In genomic region chr18:12840382-12840781, GRCh38 we compare ENCODE assay signal across 12 cellular contexts. TPM values are rescaled to one million over a fixed set of nuclear protein-coding genes. Genes with fewer than 3 reads are reported as not detected.
DNase-seq lines count a peak whose midpoint lies in the region; TF ChIP-seq lines count a peak whose summit lies in the region.
"Had no signal": no experiment of that assay in that cellular context is flagged by ENCODE, and none has a peak within 500 bp of the region (broad histone marks: within the 10 kb centered on the region; RNA-seq: fewer than 3 reads in every experiment).

No MANE protein-coding gene starts in this region.

- no peak overlapping the region for H2AFZ ChIP-seq in OCI-LY1 (ENCODE audit: low read length)
- H2AFZ ChIP-seq: GM23248, parathyroid adenoma had no signal

- H3K27ac ChIP-seq in OCI-LY1 (ENCODE audit: low read depth, low read length, poor library complexity, severe bottlenecking), result peak overlapping the region; percentile 72
- peak overlapping the region; percentile 35 for H3K27ac ChIP-seq in effector memory CD4-positive, alpha-beta T cell (ENCODE audit: insufficient read depth, low read length, poor library complexity, severe bottlenecking)
- H3K27ac ChIP-seq in stomach, result peak overlapping the region in 4 of 5 donors; percentile 73 to 90 (median 84)
- H3K27ac ChIP-seq: parathyroid adenoma, testis had no signal

- no peaks in the 10 kb centered on the region for H3K9me3 Mint-ChIP-seq in activated naive CD4-positive, alpha-beta T cell treated with anti-CD3 and anti-CD28 coated beads for 36 hours

- H3K27me3 ChIP-seq in OCI-LY1 (ENCODE audit: insufficient read depth, low read length) (no peaks in the 10 kb centered on the region), stomach (no peaks in the 10 kb centered on the region)
- H3K27me3 ChIP-seq in effector memory CD4-positive, alpha-beta T cell (replicated peaks; ENCODE audit: control insufficient read depth, insufficient read depth, low read length, poor library complexity, severe bottlenecking), result no peaks in the 10 kb centered on the region
- H3K27me3 ChIP-seq: testis had no signal

- H3K4me3 Mint-ChIP-seq in activated naive CD4-positive, alpha-beta T cell treated with anti-CD3 and anti-CD28 coated beads for 36 hours, result no peak overlapping the region

- H3F3A ChIP-seq in OCI-LY1 (ENCODE audit: insufficient read depth, low read length), result no peaks in the 10 kb centered on the region

- H3K36me3 Mint-ChIP-seq in activated naive CD4-positive, alpha-beta T cell treated with anti-CD3 and anti-CD28 coated beads for 36 hours (ENCODE audit: low read depth), result peaks cover 19% of the 10 kb centered on the region

- intact Hi-C loops in activated naive CD4-positive, alpha-beta T cell treated with anti-CD3 and anti-CD28 coated beads for 36 hours (cut with micrococcal nuclease), result no loop called here
- intact Hi-C loops in stomach (cut with DNase I; ENCODE audit: low total_unique reads), result no loop called here

- H3K27me3 Mint-ChIP-seq in activated naive CD4-positive, alpha-beta T cell treated with anti-CD3 and anti-CD28 coated beads for 36 hours (ENCODE audit: low read depth), result no peaks in the 10 kb centered on the region

- H3K79me2 ChIP-seq in OCI-LY1 (ENCODE audit: insufficient read depth, low read length), result peaks cover 21% of the 10 kb centered on the region

- CTCF ChIA-PET in activated naive CD4-positive, alpha-beta T cell treated with anti-CD3 and anti-CD28 coated beads for 36 hours (lab: Charles Lee), result interaction anchor here (1.1 kb wide), 1 partner anchor 10 kb away, joined by 3 read pairs; no protein-coding TSS in a partner anchor

- no peak overlapping the region for H3K9ac ChIP-seq in OCI-LY1 (ENCODE audit: low read length)
- H3K9ac ChIP-seq: parathyroid adenoma had no signal

- TF ChIP-seq CTCF in OCI-LY1 (IDR thresholded peaks at IDR 0.05; ENCODE audit: low read length) (no peak), stomach (IDR thresholded peaks at IDR 0.05) (no peak)

- peak; percentile 32 for DNase-seq in activated naive CD4-positive, alpha-beta T cell treated with anti-CD3 and anti-CD28 coated beads for 36 hours
- DNase-seq in activated naive CD4-positive, alpha-beta T cell treated with anti-CD3 and anti-CD28 coated beads, Interleukin-2, amount 50 U/mL, for 16 hours, result no peak
- DNase-seq in effector memory CD4-positive, alpha-beta T cell, result no peak
- no peak for DNase-seq in stomach
- DNase-seq in amniotic stem cell (lab: John Stamatoyannopoulos, UW), result no peak
- DNase-seq in NCI-H2081 treated with DMSO at 0.1 percent for 48 hours (lab: John Stamatoyannopoulos, UW), result no peak
- DNase-seq in NCI-H1930 (lab: John Stamatoyannopoulos, UW), result no peak
- DNase-seq: stimulated activated CD4-positive, alpha-beta T cell treated with anti-CD3 and anti-CD28 coated beads, Interleukin-2, amount 100 ng/mL, for 48 hours; testis had no signal

- H3K27ac Mint-ChIP-seq in activated naive CD4-positive, alpha-beta T cell treated with anti-CD3 and anti-CD28 coated beads for 36 hours, result peak overlapping the region; percentile 96

- peaks cover 72% of the 10 kb centered on the region for H3K4me1 Mint-ChIP-seq in activated naive CD4-positive, alpha-beta T cell treated with anti-CD3 and anti-CD28 coated beads for 36 hours (ENCODE audit: low read depth)

- H3K36me3 ChIP-seq in OCI-LY1 (ENCODE audit: insufficient read depth, low read length) (peaks cover 20% of the 10 kb centered on the region), stomach (peaks cover 0 to 14% (median 11%) of the 10 kb centered on the region in 4 donors)
- H3K36me3 ChIP-seq in effector memory CD4-positive, alpha-beta T cell (ENCODE audit: control insufficient read depth, insufficient read depth, low read length), result peaks cover 7% of the 10 kb centered on the region

- no peak overlapping the region for H3K4me2 ChIP-seq in OCI-LY1 (ENCODE audit: low read length)

- 77 to 93% (median 89%) methylated on average over 3 of the region's 3 CpGs for WGBS in stomach, 5 donors

- H3K4me1 ChIP-seq in OCI-LY1 (ENCODE audit: insufficient read depth, low read length, severe bottlenecking) (peaks cover 41% of the 10 kb centered on the region), stomach (peaks cover 6 to 50% (median 20%) of the 10 kb centered on the region in 4 donors)
- H3K4me1 ChIP-seq in effector memory CD4-positive, alpha-beta T cell (ENCODE audit: control insufficient read depth, insufficient read depth, low read length, poor library complexity, severe bottlenecking), result peaks cover 22% of the 10 kb centered on the region

- TF ChIP-seq EP300 in stomach (IDR thresholded peaks at IDR 0.05), result no peak

- no peak for TF ChIP-seq POLR2A in stomach (IDR thresholded peaks at IDR 0.05)

- no peaks in the 10 kb centered on the region for H3K9me3 ChIP-seq in OCI-LY1 (ENCODE audit: low read length)
- no peaks in the 10 kb centered on the region for H3K9me3 ChIP-seq in effector memory CD4-positive, alpha-beta T cell (ENCODE audit: control insufficient read depth, low read length)
- no peaks in the 10 kb centered on the region for H3K9me3 ChIP-seq in stomach
- H3K9me3 ChIP-seq: testis had no signal

- H3K4me3 ChIP-seq in OCI-LY1 (ENCODE audit: low read depth, low read length, poor library complexity, severe bottlenecking) (no peak overlapping the region), stomach (no peak overlapping the region)
- H3K4me3 ChIP-seq in effector memory CD4-positive, alpha-beta T cell (ENCODE audit: insufficient read depth, low read depth, low read length, poor library complexity, severe bottlenecking), result peak overlapping the region; percentile 3
- H3K4me3 ChIP-seq: GM23248, testis had no signal

- H4K20me1 ChIP-seq in OCI-LY1 (ENCODE audit: insufficient read depth, low read length), result no peaks in the 10 kb centered on the region

- H3K9me2 ChIP-seq in OCI-LY1 (ENCODE audit: low read depth, low read length), result no peaks in the 10 kb centered on the region

RNA-seq across cellular contexts. Expression of gene PTPN2, which starts 43.7 kb away (rescaled TPM):
- 10 to 100 TPM; 68.5 to 71.8 TPM for total RNA-seq in activated naive CD4-positive, alpha-beta T cell treated with anti-CD3 and anti-CD28 coated beads for 36 hours
- total RNA-seq in stomach, result 10 to 100 TPM in 3 of 5 donors, 1 to 10 TPM in 2; 5.8 to 66.7 (median 28.5) TPM
- 10 to 100 TPM; 20.2 to 32.4 (median 32.2) TPM for polyA plus RNA-seq in stomach
